ENCODE assay signal across 8 cellular contexts in the genomic region with DNA sequence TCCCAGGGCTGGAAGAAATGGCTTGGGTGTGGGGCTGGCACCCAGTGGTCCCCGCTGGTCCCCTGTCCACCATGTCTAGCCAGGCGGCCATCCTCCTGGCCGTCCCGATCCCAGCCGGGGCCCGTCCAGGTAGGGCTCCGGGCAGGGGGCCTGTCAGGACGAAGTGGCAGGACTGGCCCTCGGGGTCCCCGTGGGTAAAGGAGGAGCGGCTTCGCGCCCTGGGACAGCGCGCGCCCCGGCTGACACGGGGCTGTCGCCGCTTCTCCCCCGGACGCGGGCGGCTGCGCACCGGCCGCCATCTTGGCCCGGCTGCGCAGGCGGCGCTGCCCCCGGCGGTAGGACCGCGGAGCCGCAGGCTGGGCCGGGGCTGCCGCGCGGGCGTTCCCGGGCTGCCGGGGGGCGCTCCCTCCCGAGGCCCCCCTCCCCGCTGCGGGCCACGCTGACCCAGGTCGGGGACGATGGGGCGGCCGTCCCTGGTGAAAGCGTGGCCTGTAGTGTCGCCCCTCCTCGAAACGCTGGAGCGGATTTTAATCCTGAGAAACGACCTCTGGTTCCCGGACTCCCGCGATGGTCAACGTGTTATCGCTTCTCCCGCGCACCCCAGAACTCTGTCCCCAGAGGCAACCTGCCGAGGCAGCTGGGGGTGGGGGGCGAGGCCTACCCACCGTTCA.
DNase-seq lines count a peak whose midpoint lies in the region; ATAC-seq and TF ChIP-seq lines count a peak whose summit lies in the region.

No MANE protein-coding gene starts in this region.

- intact Hi-C loops in gastrocnemius medialis (cut with DNase I; ENCODE audit: low total_unique reads), result loop anchor here (5.0 kb wide), 2 partner anchors 251 to 426 kb away; no protein-coding TSS in a partner anchor

- no peaks in the 10 kb centered on the region for H4K20me1 ChIP-seq in DOHH2 (ENCODE audit: control insufficient read depth, insufficient read depth, low read depth, low read length)

- H3K36me3 ChIP-seq in DOHH2 (ENCODE audit: control insufficient read depth, low read length) (no peaks in the 10 kb centered on the region), adipocyte (ENCODE audit: control insufficient read depth, insufficient read depth, low read length, severe bottlenecking) (no peaks in the 10 kb centered on the region), iPS DF 6.9 (ENCODE audit: control insufficient read depth, insufficient read depth, low read length) (no peaks in the 10 kb centered on the region), gastrocnemius medialis (no peaks in the 10 kb centered on the region)

- H3K4me2 ChIP-seq in DOHH2 (ENCODE audit: low read length), result peak overlapping the region; percentile 70

- 0 out of 2 replicates have a peak, but pooled peaks cover 4% of the 10 kb centered on the region for H3F3A ChIP-seq in DOHH2 (ENCODE audit: control insufficient read depth, insufficient read depth)

- H3K9me3 ChIP-seq in DOHH2 (ENCODE audit: control insufficient read depth, insufficient read depth, low read length) (no peaks in the 10 kb centered on the region), adipocyte (ENCODE audit: control insufficient read depth, low read length) (no peaks in the 10 kb centered on the region), iPS DF 6.9 (ENCODE audit: control insufficient read depth, insufficient read depth, low read length) (no peaks in the 10 kb centered on the region), gastrocnemius medialis (no peaks in the 10 kb centered on the region)

- in situ Hi-C loops in gastrocnemius medialis (cut with MboI; ENCODE audit: low sequenced_read_pairs in 4 of 4), result loop anchor here in 2 of 4 donors (25.0 kb wide), 2 partner anchors 146 to 421 kb away; no protein-coding TSS in a partner anchor

- DNase-seq in HK-2 (ENCODE audit: unreplicated experiment) (peak; percentile 40), adipocyte (ENCODE audit: low read depth) (peak; percentile 49), iPS DF 6.9 (ENCODE audit: low read depth, low spot score) (no peak), gastrocnemius medialis (no peak), SKM-1 (lab: John Stamatoyannopoulos, UW; ENCODE audit: unreplicated experiment) (no peak)

- ATAC-seq in gastrocnemius medialis (peak in 1 of 2 donors; percentile 45), HG02884 (IDR thresholded peaks at IDR 0.05; ENCODE audit: unreplicated experiment) (no peak), HG03342 (IDR thresholded peaks at IDR 0.05; ENCODE audit: unreplicated experiment) (no peak)

- peak overlapping the region; percentile 63 for H3K4me3 ChIP-seq in DOHH2 (ENCODE audit: low read length)
- H3K4me3 ChIP-seq in adipocyte (ENCODE audit: low read length), result peak overlapping the region; percentile 69
- peak overlapping the region; percentile 46; the same call in 1 of the 2 replicates for H3K4me3 ChIP-seq in iPS DF 6.9 (ENCODE audit: low read length)
- peak overlapping the region; percentile 51 to 60 (median 56) for H3K4me3 ChIP-seq in gastrocnemius medialis

- TF ChIP-seq CTCF in DOHH2 (IDR thresholded peaks at IDR 0.05; ENCODE audit: low read depth, low read length, poor library complexity, severe bottlenecking), result no peak
- peak in 4 of 5 experiments; percentile 71 to 82 (median 78) for TF ChIP-seq CTCF in gastrocnemius medialis (IDR thresholded peaks at IDR 0.05 in 4 of 5, conservative IDR thresholded peaks at IDR 0.05 in 1 of 5)

- H3K27me3 ChIP-seq in DOHH2 (ENCODE audit: control insufficient read depth, low read length) (peaks cover 17% of the 10 kb centered on the region), adipocyte (replicated peaks; ENCODE audit: control insufficient read depth, insufficient read depth, low read length) (peaks cover 14% of the 10 kb centered on the region), iPS DF 6.9 (ENCODE audit: control insufficient read depth, insufficient read depth, low read length) (no peaks in the 10 kb centered on the region), gastrocnemius medialis (peaks cover 0 to 4% (median 0%) of the 10 kb centered on the region in 3 donors)

- peak overlapping the region; percentile 69 for H3K9ac ChIP-seq in adipocyte (ENCODE audit: low read length)

- H3K27ac ChIP-seq in DOHH2 (ENCODE audit: low read depth, low read length) (no peak overlapping the region), iPS DF 6.9 (ENCODE audit: low read length) (no peak overlapping the region), gastrocnemius medialis (peak overlapping the region; percentile 68 to 77 (median 77))

- H3K79me2 ChIP-seq in DOHH2 (ENCODE audit: control insufficient read depth, low read length), result no peaks in the 10 kb centered on the region

- peak in 1 of 2 donors; percentile 33 for TF ChIP-seq POLR2A in gastrocnemius medialis (IDR thresholded peaks at IDR 0.05)

- H3K4me1 ChIP-seq in DOHH2 (ENCODE audit: control insufficient read depth, low read length), result peaks cover 22% of the 10 kb centered on the region
- peaks cover 2% of the 10 kb centered on the region for H3K4me1 ChIP-seq in adipocyte (ENCODE audit: control insufficient read depth, insufficient read depth, low read length)
- H3K4me1 ChIP-seq in iPS DF 6.9 (ENCODE audit: control insufficient read depth, insufficient read depth, low read length), result peaks cover 1% of the 10 kb centered on the region; the same call in 1 of the 2 replicates
- peaks cover 3 to 8% of the 10 kb centered on the region in 2 donors for H3K4me1 ChIP-seq in gastrocnemius medialis

- WGBS in iPS DF 6.9 (ENCODE audit: insufficient coverage, insufficient read length), result no CpG with 5 or more reads among the region's 68 CpGs

- H3K9me2 ChIP-seq in DOHH2 (replicated peaks; ENCODE audit: control insufficient read depth, low read length), result no peaks in the 10 kb centered on the region

Comparison
In these comparisons a context has a peak if more than half of its experiments do, and no peak if none do; other contexts are left out.
1. H3K27ac ChIP-seq: peak in gastrocnemius medialis (4 of 4); none in DOHH2 (single experiment) and iPS DF 6.9 (single experiment).
2. DNase-seq: peak in HK-2 (single experiment) and adipocyte (single experiment); none in iPS DF 6.9 (single experiment), gastrocnemius medialis (0 of 2) and SKM-1 (single experiment).
3. Peak in every context shown above with its lines, with median percentiles within 50 percentile points of each other: H3K4me3 ChIP-seq.